ENCODE assay signal across 20 cellular contexts in the genomic region with DNA sequence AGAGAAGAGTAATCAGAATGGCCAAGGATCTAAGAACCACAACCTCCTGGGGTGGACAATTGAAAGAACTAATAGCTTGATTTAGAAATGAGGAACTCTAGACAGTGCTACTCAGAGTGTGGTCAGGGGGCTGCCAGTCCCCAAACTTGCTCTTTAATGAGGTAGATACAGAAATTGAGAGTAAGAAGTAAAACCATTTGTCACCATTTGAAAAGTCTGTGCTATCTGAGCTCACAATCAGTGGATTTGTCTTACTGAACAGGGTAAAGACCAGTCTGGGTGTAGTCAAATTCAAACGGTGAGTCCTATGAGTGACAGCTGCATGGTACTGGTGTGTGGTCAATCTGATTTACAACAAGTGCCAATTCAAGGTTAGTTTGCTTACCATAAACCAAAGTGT.
A peak's percentile ranks its signal among the peaks of the same experiment; 100 is the strongest.
DNase-seq lines count a peak whose midpoint lies in the region; ATAC-seq and TF ChIP-seq lines count a peak whose summit lies in the region.
"Had no signal": no experiment of that assay in that cellular context is flagged by ENCODE, and none has a peak within 500 bp of the region (broad histone marks: within the 10 kb centered on the region; RNA-seq: fewer than 3 reads in every experiment).

No MANE protein-coding gene starts in this region.

- peaks cover 38% of the 10 kb centered on the region for H3K36me3 Mint-ChIP-seq in nephron (ENCODE audit: low read depth)
- H3K36me3 Mint-ChIP-seq: T-cell had no signal

- peak overlapping the region in 2 of 3 experiments; percentile 15 to 26 for H3K27ac Mint-ChIP-seq in nephron
- H3K27ac Mint-ChIP-seq: CD14-positive monocyte, H9, T-cell had no signal

- in situ Hi-C loops in GM13976 (cut with MboI; ENCODE audit: low sequenced_read_pairs, unreplicated experiment), result no loop called here

- H3K4me3 Mint-ChIP-seq in nephron, result no peak overlapping the region
- H3K4me3 Mint-ChIP-seq: CD14-positive monocyte, H9, T-cell had no signal

- H3K4me1 Mint-ChIP-seq in nephron, result peaks cover 61% of the 10 kb centered on the region
- H3K4me1 Mint-ChIP-seq: H9, T-cell had no signal

- DNase-seq in GM13976 (ENCODE audit: low spot score), result peak; percentile 44
- no peak for DNase-seq in RKO (ENCODE audit: low spot score)
- DNase-seq in stimulated activated CD8-positive, alpha-beta memory T cell treated with anti-CD3 and anti-CD28 coated beads, Interleukin-4, amount 100 ng/mL, for 48 hours, result no peak
- DNase-seq: AML-193, Caco-2, DMS53, H9, KG1, NCI-H1092 treated with DMSO at 0.1 percent for 48 hours, NCI-H2081 treated with DMSO at 0.1 percent for 48 hours, NCI-H510A treated with DMSO at 0.1 percent for 48 hours, NCI-H82, T-cell had no signal

- TF ChIP-seq CTCF in GM13976 (IDR thresholded peaks at IDR 0.05; ENCODE audit: borderline replicate concordance, control extremely low read depth, extremely low read depth, insufficient read depth, missing control alignments) (no peak), nephron (IDR thresholded peaks at IDR 0.05; ENCODE audit: unreplicated experiment in 3 of 3) (no peak)

- peak; percentile 57 for ATAC-seq in GM19023 (IDR thresholded peaks at IDR 0.05; ENCODE audit: unreplicated experiment)
- peak; percentile 63 for ATAC-seq in HG02981 (IDR thresholded peaks at IDR 0.05; ENCODE audit: unreplicated experiment)
- ATAC-seq in HG03025 (IDR thresholded peaks at IDR 0.05; ENCODE audit: low FRiP score, unreplicated experiment), result no peak
- ATAC-seq: Panc1, Right ventricle myocardium inferior, T-cell had no signal

- H3K27me3 Mint-ChIP-seq in nephron (ENCODE audit: low read depth), result no peaks in the 10 kb centered on the region

- H3K9me3 Mint-ChIP-seq in nephron, result peaks cover 2% of the 10 kb centered on the region
- H3K9me3 Mint-ChIP-seq: T-cell had no signal
